Comparison of ENCODE assay signal across 21 cellular contexts in the genomic region with DNA sequence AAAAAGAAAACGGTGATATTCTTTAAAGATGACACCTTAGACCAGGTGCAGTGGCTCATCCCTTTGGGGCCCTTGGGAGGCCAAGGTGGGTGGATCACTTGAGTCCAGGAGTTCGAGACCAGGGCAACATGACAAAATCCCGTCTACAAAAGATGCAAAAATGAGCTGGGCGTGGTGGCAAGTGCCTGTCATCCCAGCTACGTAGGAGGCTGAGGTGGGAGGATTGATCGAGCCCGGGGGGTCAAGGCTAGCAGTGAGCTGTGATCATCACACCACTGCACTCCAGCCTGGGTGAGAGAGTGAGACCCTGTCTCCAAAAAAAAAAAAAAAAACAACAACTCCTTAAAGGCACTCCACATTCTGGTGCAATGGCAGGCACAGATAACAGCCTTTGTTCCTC. TPM values are rescaled to one million over a fixed set of nuclear protein-coding genes. Genes with fewer than 3 reads are reported as not detected.
"Had no signal": no experiment of that assay in that cellular context is flagged by ENCODE, and none has a peak within 500 bp of the region (broad histone marks: within the 10 kb centered on the region; RNA-seq: fewer than 3 reads in every experiment).

No MANE protein-coding gene starts in this region.

- H3K27me3 ChIP-seq: breast epithelium, gastrocnemius medialis, heart left ventricle, ovary, spleen, testis, upper lobe of left lung had no signal

- H3K27ac Mint-ChIP-seq: activated B cell treated with CpG ODN at 0.5 μM for 24 hours; activated naive CD8-positive, alpha-beta T cell treated with anti-CD3 and anti-CD28 coated beads, Interleukin-2, amount 50 U/mL, for 24 hours; mesothelial cell of epicardium; T-helper 1 cell treated with Interleukin-12 subunit alpha and Interleukin-12 subunit beta and Interleukin-4 antibody, amounts not matched to agents 30 μg/mL and 1 μg/mL, for 36 hours had no signal

- H3K4me1 ChIP-seq: breast epithelium, heart left ventricle, spleen, testis had no signal

- H3K4me1 Mint-ChIP-seq: activated B cell treated with CpG ODN at 0.5 μM for 24 hours; activated naive CD8-positive, alpha-beta T cell treated with anti-CD3 and anti-CD28 coated beads, Interleukin-2, amount 50 U/mL, for 24 hours; stimulated activated naive CD8-positive, alpha-beta T cell treated with anti-CD3 and anti-CD28 coated beads, Interleukin-15, amount 100 ng/mL, for 72 hours had no signal

- ATAC-seq: activated naive CD8-positive, alpha-beta T cell treated with anti-CD3 and anti-CD28 coated beads, Interleukin-2, amount 50 U/mL, for 24 hours; gastrocnemius medialis; heart left ventricle; left cardiac atrium; sciatic nerve; stimulated activated naive CD8-positive, alpha-beta T cell treated with anti-CD3 and anti-CD28 coated beads, Interleukin-15, amount 100 ng/mL, for 72 hours had no signal

- H3K27ac ChIP-seq: breast epithelium, gastrocnemius medialis, heart left ventricle, ovary, spleen, testis had no signal

- H3K9me3 Mint-ChIP-seq: activated B cell treated with CpG ODN at 0.5 μM for 24 hours; activated naive CD8-positive, alpha-beta T cell treated with anti-CD3 and anti-CD28 coated beads, Interleukin-2, amount 50 U/mL, for 24 hours; mesothelial cell of epicardium; stimulated activated naive CD8-positive, alpha-beta T cell treated with anti-CD3 and anti-CD28 coated beads, Interleukin-15, amount 100 ng/mL, for 72 hours; T-helper 1 cell treated with Interleukin-12 subunit alpha and Interleukin-12 subunit beta and Interleukin-4 antibody, amounts not matched to agents 30 μg/mL and 1 μg/mL, for 36 hours had no signal

- H3K4me3 Mint-ChIP-seq: activated B cell treated with CpG ODN at 0.5 μM for 24 hours; activated naive CD8-positive, alpha-beta T cell treated with anti-CD3 and anti-CD28 coated beads, Interleukin-2, amount 50 U/mL, for 24 hours; mesothelial cell of epicardium; stimulated activated naive CD8-positive, alpha-beta T cell treated with anti-CD3 and anti-CD28 coated beads, Interleukin-15, amount 100 ng/mL, for 72 hours; T-helper 1 cell treated with Interleukin-12 subunit alpha and Interleukin-12 subunit beta and Interleukin-4 antibody, amounts not matched to agents 30 μg/mL and 1 μg/mL, for 36 hours had no signal

- H3K36me3 Mint-ChIP-seq: mesothelial cell of epicardium had no signal

- H3K27me3 Mint-ChIP-seq: activated B cell treated with CpG ODN at 0.5 μM for 24 hours; activated naive CD8-positive, alpha-beta T cell treated with anti-CD3 and anti-CD28 coated beads, Interleukin-2, amount 50 U/mL, for 24 hours; stimulated activated naive CD8-positive, alpha-beta T cell treated with anti-CD3 and anti-CD28 coated beads, Interleukin-15, amount 100 ng/mL, for 72 hours had no signal

- H3K36me3 ChIP-seq: breast epithelium, gastrocnemius medialis, lower lobe of right lung, ovary, upper lobe of left lung had no signal

- DNase-seq: activated B cell treated with CpG ODN at 0.5 μM for 24 hours; activated CD4-positive, alpha-beta T cell treated with anti-CD3 and anti-CD28 coated beads for 48 hours; activated naive CD4-positive, alpha-beta T cell treated with Interleukin-2 at 50 U/mL for 16 hours; activated naive CD8-positive, alpha-beta T cell treated with anti-CD3 and anti-CD28 coated beads, Interleukin-2, amount 50 U/mL, for 24 hours; aorta; erythroblast; gastrocnemius medialis; heart left ventricle; left cardiac atrium; lower lobe of right lung; ovary; spleen; stimulated activated naive CD8-positive, alpha-beta T cell treated with anti-CD3 and anti-CD28 coated beads, Interleukin-15, amount 100 ng/mL, for 72 hours; testis had no signal

- H3K4me3 ChIP-seq: breast epithelium, gastrocnemius medialis, heart left ventricle, lower lobe of right lung, ovary, spleen, testis, upper lobe of left lung had no signal

- H3K9me3 ChIP-seq: breast epithelium, gastrocnemius medialis, heart left ventricle, lower lobe of right lung, ovary, spleen, testis, upper lobe of left lung had no signal

RNA-seq across cellular contexts. Expression of gene CACNG5, which starts 56.4 kb away (rescaled TPM):
- total RNA-seq: activated B cell treated with CpG ODN at 0.5 μM for 24 hours, aorta, breast epithelium, dermis microvascular lymphatic vessel endothelial cell, gastrocnemius medialis, heart left ventricle, left cardiac atrium, lower lobe of right lung, mesothelial cell of epicardium, ovary, pulmonary artery endothelial cell, sciatic nerve, upper lobe of left lung had no signal
- polyA plus RNA-seq: aorta, heart left ventricle, ovary had no signal
